ENCODE assay signal across 8 cellular contexts in the genomic region with DNA sequence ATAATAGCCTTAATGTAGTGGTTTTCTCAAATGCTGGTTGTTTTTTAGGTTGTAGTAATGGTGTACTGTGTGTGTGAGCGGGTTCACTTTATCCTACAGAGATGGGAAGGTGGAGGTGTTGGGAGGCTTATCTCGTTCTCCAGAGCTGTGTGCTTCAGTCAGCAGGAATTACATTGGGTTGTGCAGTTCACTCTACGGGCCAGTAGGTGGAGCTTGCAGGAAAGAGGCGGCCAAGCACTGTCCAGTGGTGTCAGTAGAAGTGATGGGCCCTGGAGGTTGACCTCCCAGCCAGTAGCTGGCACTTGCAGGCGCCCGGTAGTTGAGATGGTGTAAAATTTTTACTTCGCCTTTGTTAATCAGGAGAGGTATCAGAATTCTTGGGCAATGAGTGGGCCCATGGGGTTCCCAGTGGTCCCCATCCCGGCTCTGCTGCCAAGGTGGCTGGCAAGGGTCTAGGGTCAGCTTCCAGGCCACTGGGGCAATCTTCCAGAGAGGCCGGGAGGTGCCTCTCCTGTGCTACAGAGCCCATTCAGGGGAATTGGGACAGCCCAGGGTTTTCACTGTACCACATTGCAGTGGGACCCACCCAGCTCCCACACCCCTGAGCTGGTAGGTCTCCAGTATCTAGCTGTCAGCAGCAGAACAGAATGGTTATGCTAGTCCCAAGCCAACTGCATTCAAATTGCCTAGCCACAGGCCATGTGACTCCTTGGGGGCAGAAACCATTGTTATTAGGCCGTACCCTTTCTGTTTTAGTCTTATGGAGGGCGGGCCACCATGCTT. TPM values are rescaled to one million over a fixed set of nuclear protein-coding genes. Genes with fewer than 3 reads are reported as not detected.
DNase-seq lines count a peak whose midpoint lies in the region; ATAC-seq and TF ChIP-seq lines count a peak whose summit lies in the region.

No MANE protein-coding gene starts in this region.

- TF ChIP-seq CTCF in KMS-11 (conservative IDR thresholded peaks at IDR 0.05; ENCODE audit: low read depth, low read length) (peak; percentile 88), psoas muscle (IDR thresholded peaks at IDR 0.05) (peak; percentile 75)

- H3K9ac ChIP-seq in GM23248 (no peak overlapping the region), KMS-11 (no peak overlapping the region)

- H3K9me2 ChIP-seq in GM23248 (ENCODE audit: insufficient read depth) = no peaks in the 10 kb centered on the region

- no peak overlapping the region for H3K4me3 Mint-ChIP-seq in activated naive CD8-positive, alpha-beta T cell

- peaks cover 51% of the 10 kb centered on the region for H3K4me1 Mint-ChIP-seq in activated naive CD8-positive, alpha-beta T cell (ENCODE audit: low read depth)

- H3K27ac ChIP-seq in GM23248 = no peak overlapping the region
- no peak overlapping the region for H3K27ac ChIP-seq in KMS-11
- no peak overlapping the region for H3K27ac ChIP-seq in psoas muscle

- 67 to 74% methylated on average over 11 of the region's 11 CpGs for WGBS in GM23248 (ENCODE audit: low coverage in 1 of 2, low lambda C conversion rate in 2 of 2, missing lambda C conversion rate in 2 of 2), 2 experiments
- 52 to 59% (median 55%) methylated on average over 11 of the region's 11 CpGs for WGBS in psoas muscle, 3 donors

- H4K20me1 ChIP-seq in GM23248 (ENCODE audit: insufficient read depth) (no peaks in the 10 kb centered on the region), KMS-11 (ENCODE audit: insufficient read depth) (no peaks in the 10 kb centered on the region)

- peaks cover 41% of the 10 kb centered on the region; the same call in 1 of the 2 replicates for H3F3A ChIP-seq in GM23248 (ENCODE audit: insufficient read depth)

- H3K27me3 ChIP-seq in GM23248 (replicated peaks; ENCODE audit: insufficient read depth) (no peaks in the 10 kb centered on the region), KMS-11 (ENCODE audit: insufficient read depth, low read depth) (no peaks in the 10 kb centered on the region), psoas muscle (ENCODE audit: insufficient read depth in 3 of 3, low read length in 2 of 3) (no peaks in the 10 kb centered on the region)

- H3K36me3 ChIP-seq in GM23248 (ENCODE audit: low read depth) (peaks cover 37% of the 10 kb centered on the region), KMS-11 (ENCODE audit: insufficient read depth) (no peaks in the 10 kb centered on the region), psoas muscle (ENCODE audit: insufficient read depth in 1 of 2, low read depth in 1 of 2) (peaks cover 4 to 73% of the 10 kb centered on the region in 2 donors)

- H3K79me2 ChIP-seq in GM23248 (ENCODE audit: insufficient read depth) = peaks cover 59% of the 10 kb centered on the region
- no peaks in the 10 kb centered on the region for H3K79me2 ChIP-seq in KMS-11 (ENCODE audit: insufficient read depth, low read depth)

- peaks cover 24% of the 10 kb centered on the region for H3K36me3 Mint-ChIP-seq in activated naive CD8-positive, alpha-beta T cell

- H3K4me2 ChIP-seq in GM23248 (ENCODE audit: unreplicated experiment) (no peak overlapping the region), KMS-11 (no peak overlapping the region)

- in situ Hi-C loops in GM23248 (cut with MboI) = no loop called here

- peak overlapping the region; percentile 61 for H3K27ac Mint-ChIP-seq in activated naive CD8-positive, alpha-beta T cell

- H3K4me1 ChIP-seq in GM23248 (ENCODE audit: insufficient read depth) (no peaks in the 10 kb centered on the region), KMS-11 (ENCODE audit: low read depth, poor library complexity, severe bottlenecking) (peaks cover 11% of the 10 kb centered on the region), psoas muscle (no peaks in the 10 kb centered on the region)

- H2AFZ ChIP-seq in GM23248 = no peak overlapping the region
- H2AFZ ChIP-seq in KMS-11 (ENCODE audit: low read depth) = no peak overlapping the region

- DNase-seq in GM04504 (ENCODE audit: low read depth) = peak; percentile 25
- peak; percentile 74 for DNase-seq in GM23248
- DNase-seq in SHP77 treated with DMSO at 0.1 percent for 48 hours (lab: John Stamatoyannopoulos, UW) = peak; percentile 18
- DNase-seq in Right ventricle myocardium inferior (ENCODE audit: missing footprints) = peak; percentile 68
- peak; percentile 50 to 75 for DNase-seq in psoas muscle
- DNase-seq in cerebellar nuclear complex (lab: John Stamatoyannopoulos, UW) = no peak

- H3K9me3 ChIP-seq in GM23248 (ENCODE audit: low read depth) (no peaks in the 10 kb centered on the region), psoas muscle (no peaks in the 10 kb centered on the region)

- H3K27me3 Mint-ChIP-seq in activated naive CD8-positive, alpha-beta T cell = no peaks in the 10 kb centered on the region

- H3K9me3 Mint-ChIP-seq in activated naive CD8-positive, alpha-beta T cell (ENCODE audit: low read depth) = no peaks in the 10 kb centered on the region

- ATAC-seq in Right ventricle myocardium inferior (peak; percentile 80), psoas muscle (peak; percentile 85 to 94 (median 90))

- intact Hi-C loops in Right ventricle myocardium inferior (cut with DNase I) = loop anchor here (1.0 kb wide), 1 partner anchor 104 kb away; no protein-coding TSS in a partner anchor
- intact Hi-C loops in psoas muscle (cut with DNase I) = loop anchor here (1.0 to 5.0 kb wide), 2 partner anchors 104 to 106 kb away; no protein-coding TSS in a partner anchor

- H3K4me3 ChIP-seq in GM23248 = no peak overlapping the region
- H3K4me3 ChIP-seq in KMS-11 (IDR thresholded peaks at IDR 0.05; ENCODE audit: insufficient read depth, low read depth, low read length) = no peak overlapping the region
- no peak overlapping the region for H3K4me3 ChIP-seq in psoas muscle

RNA-seq across cellular contexts. Expression of a gene that starts 43.8 kb away (rescaled TPM):
- 73.7 and 104 TPM in 2 replicates for total RNA-seq in GM23248 (2014; rRNA removed; shearing (Covaris generic))
- 60.7 and 63.2 TPM in 2 replicates for polyA plus RNA-seq in GM23248 (2016; fragmentation: Nextera tagmentation; extraction: Ambion mirVana)
- 32.4 TPM for total RNA-seq in Right ventricle myocardium inferior
- 10 to 100 TPM; 26.6 to 30.3 (median 29.6) TPM for total RNA-seq in psoas muscle
- 10 to 100 TPM; 22.5 to 55.1 (median 35.1) TPM for polyA plus RNA-seq in psoas muscle

Comparison
In these comparisons a context has a peak if more than half of its experiments do, and no peak if none do; other contexts are left out.
1. DNase-seq: peak in GM04504 (single experiment), GM23248 (single experiment), SHP77 treated with DMSO at 0.1 percent for 48 hours (single experiment), Right ventricle myocardium inferior (single experiment) and psoas muscle (2 of 2); none in cerebellar nuclear complex (0 of 2).